Comparison of ENCODE assay signal across 1 cellular context in genomic region chr3:156776046-156776445, GRCh38.
TF ChIP-seq lines count a peak whose summit lies in the region.

No MANE protein-coding gene starts in this region.

TF ChIP-seq in H1, 55 proteins besides CTCF, POLR2A, EP300 and RAD21 (continued from another document):
- TF ChIP-seq, protein P1, sequence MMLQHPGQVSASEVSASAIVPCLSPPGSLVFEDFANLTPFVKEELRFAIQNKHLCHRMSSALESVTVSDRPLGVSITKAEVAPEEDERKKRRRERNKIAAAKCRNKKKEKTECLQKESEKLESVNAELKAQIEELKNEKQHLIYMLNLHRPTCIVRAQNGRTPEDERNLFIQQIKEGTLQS (IDR thresholded peaks at IDR 0.05; ENCODE audit: insufficient read depth, low read depth, low read length) = no peak
- no peak for TF ChIP-seq CBX5 (IDR thresholded peaks at IDR 0.05; ENCODE audit: low read depth, low read length)
- no peak for TF ChIP-seq CHD1 (IDR thresholded peaks at IDR 0.05; ENCODE audit: low read depth, low read length)
- TF ChIP-seq SAP30 (IDR thresholded peaks at IDR 0.05; ENCODE audit: insufficient read depth, insufficient replicate concordance, low read length) = no peak
- TF ChIP-seq MAFK (IDR thresholded peaks at IDR 0.05; ENCODE audit: low read depth, low read length) = no peak
- no peak for TF ChIP-seq ASH2L (IDR thresholded peaks at IDR 0.05; ENCODE audit: low read length)
- TF ChIP-seq BRCA1 (IDR thresholded peaks at IDR 0.05; ENCODE audit: low read depth, low read length) = no peak
